18 cellular contexts compared by ENCODE assay signal in genomic region chr12:108060910-108061309, GRCh38.
A peak's percentile ranks its signal among the peaks of the same experiment; 100 is the strongest.
DNase-seq lines count a peak whose midpoint lies in the region; ATAC-seq, FAIRE-seq and TF ChIP-seq lines count a peak whose summit lies in the region.
"Had no signal": no experiment of that assay in that cellular context is flagged by ENCODE, and none has a peak within 500 bp of the region (broad histone marks: within the 10 kb centered on the region; RNA-seq: fewer than 3 reads in every experiment).

No MANE protein-coding gene starts in this region.

- no peaks in the 10 kb centered on the region for H3K9me3 ChIP-seq in GM12878 (replicated peaks; ENCODE audit: control insufficient read depth, insufficient read depth, low read length)
- no peaks in the 10 kb centered on the region for H3K9me3 ChIP-seq in MM.1S (replicated peaks; ENCODE audit: insufficient read depth, low read length)

- no peak overlapping the region for H3K4me3 Mint-ChIP-seq in stimulated activated effector memory CD8-positive, alpha-beta T cell treated with anti-CD3 and anti-CD28 coated beads, Interleukin-12 subunit alpha, Interleukin-12 subunit beta, amount 100 ng/mL, for 72 hours
- H3K4me3 Mint-ChIP-seq: CD4-positive, alpha-beta memory T cell; GM23338; H9 had no signal

- H3K4me3 ChIP-seq in GM12878 (no peak overlapping the region), MM.1S (ENCODE audit: low read length) (no peak overlapping the region)
- H3K4me3 ChIP-seq: GM23338 had no signal

- RAD21 ChIA-PET in GM12878 (lab: Charles Lee; ENCODE audit: unreplicated experiment) = interaction anchor here (0.7 kb wide), 1 partner anchor 385 kb away, joined by 3 read pairs; no protein-coding TSS in a partner anchor

- no peak for TF ChIP-seq EP300 in GM12878 (IDR thresholded peaks at IDR 0.05; ENCODE audit: borderline replicate concordance in 1 of 2, control insufficient read depth in 1 of 2, low read depth in 2 of 2, low read length in 2 of 2)

- no peaks in the 10 kb centered on the region for H3F3A ChIP-seq in MM.1S (ENCODE audit: insufficient read depth, low read length)

- peaks cover 0 to 2% of the 10 kb centered on the region in 2 experiments; a peak in 3 of 4 replicates for H3K27me3 ChIP-seq in GM12878 (replicated peaks in 1 of 2; ENCODE audit: control insufficient read depth in 2 of 2, insufficient read depth in 2 of 2, low read length in 1 of 2)
- H3K27me3 ChIP-seq in MM.1S (replicated peaks; ENCODE audit: insufficient read depth, low read length) = no peaks in the 10 kb centered on the region

- H3K27ac ChIP-seq in GM12878 (ENCODE audit: control insufficient read depth, insufficient read depth) (no peak overlapping the region), MM.1S (ENCODE audit: low read length) (no peak overlapping the region)

- H3K4me1 Mint-ChIP-seq in stimulated activated effector memory CD8-positive, alpha-beta T cell treated with anti-CD3 and anti-CD28 coated beads, Interleukin-12 subunit alpha, Interleukin-12 subunit beta, amount 100 ng/mL, for 72 hours = peaks cover 6% of the 10 kb centered on the region
- H3K4me1 Mint-ChIP-seq: GM23338 had no signal

- no peak for TF ChIP-seq POLR2A in GM12878 (IDR thresholded peaks at IDR 0.05; ENCODE audit: low read depth, low read length)

- no TSS peak for BruUV-seq in GM12878 (replicated peaks; lab: Mats Ljungman, UMichigan)

- FAIRE-seq in GM12878 (lab: Jason Lieb, UNC) = no peak
- FAIRE-seq: G401.6, GM12891, GM19239 had no signal

- H2AFZ ChIP-seq in GM12878 (ENCODE audit: control insufficient read depth, low read depth, low read length) (no peak overlapping the region), MM.1S (ENCODE audit: low read length) (no peak overlapping the region)
- H2AFZ ChIP-seq: GM23338 had no signal

- H3K36me3 ChIP-seq in GM12878 (ENCODE audit: control insufficient read depth in 2 of 2, insufficient read depth in 2 of 2, low read length in 1 of 2) = no peaks in the 10 kb centered on the region
- no peaks in the 10 kb centered on the region for H3K36me3 ChIP-seq in MM.1S (replicated peaks; ENCODE audit: insufficient read depth, low read length)

- no peaks in the 10 kb centered on the region; the same call in 1 of the 2 replicates for H3K4me1 ChIP-seq in GM12878 (ENCODE audit: control insufficient read depth, insufficient read depth, low read length)
- no peaks in the 10 kb centered on the region for H3K4me1 ChIP-seq in MM.1S (ENCODE audit: low read length)

- no peaks in the 10 kb centered on the region for H3K9me3 Mint-ChIP-seq in stimulated activated effector memory CD8-positive, alpha-beta T cell treated with anti-CD3 and anti-CD28 coated beads, Interleukin-12 subunit alpha, Interleukin-12 subunit beta, amount 100 ng/mL, for 72 hours
- H3K9me3 Mint-ChIP-seq: GM23338, H9 had no signal

- CTCF ChIA-PET in GM12878 (lab: Yijun Ruan, JAX) = interaction anchor here (0.7 kb wide), 1 partner anchor 261 kb away, joined by 3 read pairs; no protein-coding TSS in a partner anchor

- TF ChIP-seq RAD21 in GM12878 (IDR thresholded peaks at IDR 0.05; ENCODE audit: insufficient read depth, low read depth, low read length) = no peak

- in situ Hi-C loops in GM13977 (cut with MboI; ENCODE audit: low pct_unique_long_range_greater_than_20kb, low sequenced_read_pairs, unreplicated experiment) = no loop called here
- in situ Hi-C loops in GM12878 (cut with MboI) = no loop called here

- peak; percentile 12 for DNase-seq in GM13977 (ENCODE audit: low spot score)
- no peak for DNase-seq in GM12878 (ENCODE audit: low read depth, low spot score)
- DNase-seq in stimulated activated effector memory CD8-positive, alpha-beta T cell treated with anti-CD3 and anti-CD28 coated beads, Interleukin-12 subunit alpha, Interleukin-12 subunit beta, amount 100 ng/mL, for 72 hours (ENCODE audit: low spot score in 2 of 2) = no peak
- no peak for DNase-seq in MM.1S
- DNase-seq: C1 segment of cervical spinal cord; Calu3; CD4-positive, alpha-beta memory T cell; COR-L47; DMS53; DMS79 treated with DMSO at 0.1 percent for 48 hours; H9 had no signal

- H4K20me1 ChIP-seq in GM12878 (ENCODE audit: control insufficient read depth, insufficient read depth) = no peaks in the 10 kb centered on the region
- no peaks in the 10 kb centered on the region for H4K20me1 ChIP-seq in MM.1S (ENCODE audit: insufficient read depth, low read length)

- H3K79me2 ChIP-seq in GM12878 (ENCODE audit: control insufficient read depth, insufficient read depth, low read length) = no peaks in the 10 kb centered on the region
- no peaks in the 10 kb centered on the region for H3K79me2 ChIP-seq in MM.1S (ENCODE audit: low read length)

- H3K4me2 ChIP-seq in GM12878 (ENCODE audit: control insufficient read depth, insufficient read depth) = no peak overlapping the region
- no peak overlapping the region for H3K4me2 ChIP-seq in MM.1S (ENCODE audit: low read depth, low read length)
- H3K4me2 ChIP-seq: GM23338 had no signal

- ATAC-seq in GM12878 = peak; percentile 90
- peak; percentile 11 for ATAC-seq in stimulated activated effector memory CD8-positive, alpha-beta T cell treated with anti-CD3 and anti-CD28 coated beads, Interleukin-12 subunit alpha, Interleukin-12 subunit beta, amount 100 ng/mL, for 72 hours
- no peak for ATAC-seq in GM18519 (IDR thresholded peaks at IDR 0.05; ENCODE audit: low FRiP score, unreplicated experiment)
- no peak for ATAC-seq in HG02973 (IDR thresholded peaks at IDR 0.05; ENCODE audit: unreplicated experiment)
- ATAC-seq: GM23338, HCT116 had no signal

- 0% methylated on average over 1 of the region's 1 CpG for WGBS in GM12878 (ENCODE audit: insufficient coverage, insufficient replicate concordance, low lambda C conversion rate, missing lambda C conversion rate)

- no peaks in the 10 kb centered on the region for H3K9me2 ChIP-seq in MM.1S (replicated peaks; ENCODE audit: insufficient read depth, low read length)

- TF ChIP-seq CTCF in GM13977 (IDR thresholded peaks at IDR 0.05; ENCODE audit: extremely low read depth, insufficient read depth, missing control alignments) = no peak
- TF ChIP-seq CTCF in GM12878 (IDR thresholded peaks at IDR 0.05 in 2 of 3, conservative IDR thresholded peaks at IDR 0.05 in 1 of 3; ENCODE audit: control insufficient read depth in 2 of 3, extremely low read depth in 1 of 3, insufficient read depth in 1 of 3, low read depth in 3 of 3, low read length in 3 of 3) = no peak
- no peak for TF ChIP-seq CTCF in MM.1S (IDR thresholded peaks at IDR 0.05; ENCODE audit: low read length)

- H3K27ac Mint-ChIP-seq in stimulated activated effector memory CD8-positive, alpha-beta T cell treated with anti-CD3 and anti-CD28 coated beads, Interleukin-12 subunit alpha, Interleukin-12 subunit beta, amount 100 ng/mL, for 72 hours = no peak overlapping the region
- H3K27ac Mint-ChIP-seq: CD4-positive, alpha-beta memory T cell; GM23338; H9 had no signal

- no peaks in the 10 kb centered on the region for H3K36me3 Mint-ChIP-seq in stimulated activated effector memory CD8-positive, alpha-beta T cell treated with anti-CD3 and anti-CD28 coated beads, Interleukin-12 subunit alpha, Interleukin-12 subunit beta, amount 100 ng/mL, for 72 hours
- H3K36me3 Mint-ChIP-seq: CD4-positive, alpha-beta memory T cell had no signal

- POLR2A ChIA-PET in GM12878 (lab: Charles Lee) = no interaction called here

- SMC1A ChIA-PET in GM12878 (lab: Charles Lee; ENCODE audit: uncharacterized antibody, unreplicated experiment) = no interaction called here

- intact Hi-C loops in GM12878 (cut with micrococcal nuclease; ENCODE audit: unreplicated experiment) = no loop called here

- H3K9ac ChIP-seq in GM12878 (ENCODE audit: control insufficient read depth, insufficient read depth, low read length) (no peak overlapping the region), MM.1S (ENCODE audit: low read length) (no peak overlapping the region)

TF ChIP-seq in GM12878, 131 proteins besides CTCF, POLR2A, EP300 and RAD21 (continues in another document):
- no peak for TF ChIP-seq NR2C2 (IDR thresholded peaks at IDR 0.05; ENCODE audit: borderline replicate concordance, control insufficient read depth, insufficient read length, low read depth)
- TF ChIP-seq HDAC6 (IDR thresholded peaks at IDR 0.05; ENCODE audit: unreplicated experiment) = no peak
- TF ChIP-seq YY1 (IDR thresholded peaks at IDR 0.05; ENCODE audit: low read depth, low read length) = no peak
- TF ChIP-seq, protein P1, sequence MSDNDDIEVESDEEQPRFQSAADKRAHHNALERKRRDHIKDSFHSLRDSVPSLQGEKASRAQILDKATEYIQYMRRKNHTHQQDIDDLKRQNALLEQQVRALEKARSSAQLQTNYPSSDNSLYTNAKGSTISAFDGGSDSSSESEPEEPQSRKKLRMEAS (IDR thresholded peaks at IDR 0.05; ENCODE audit: low read depth, low read length) = no peak
- no peak for TF ChIP-seq DPF2 (IDR thresholded peaks at IDR 0.05)
- TF ChIP-seq SREBF1 (IDR thresholded peaks at IDR 0.05; ENCODE audit: low read length) = no peak
- TF ChIP-seq SIX5 (IDR thresholded peaks at IDR 0.05; ENCODE audit: low read depth, low read length, severe bottlenecking) = no peak
- TF ChIP-seq, protein P2, sequence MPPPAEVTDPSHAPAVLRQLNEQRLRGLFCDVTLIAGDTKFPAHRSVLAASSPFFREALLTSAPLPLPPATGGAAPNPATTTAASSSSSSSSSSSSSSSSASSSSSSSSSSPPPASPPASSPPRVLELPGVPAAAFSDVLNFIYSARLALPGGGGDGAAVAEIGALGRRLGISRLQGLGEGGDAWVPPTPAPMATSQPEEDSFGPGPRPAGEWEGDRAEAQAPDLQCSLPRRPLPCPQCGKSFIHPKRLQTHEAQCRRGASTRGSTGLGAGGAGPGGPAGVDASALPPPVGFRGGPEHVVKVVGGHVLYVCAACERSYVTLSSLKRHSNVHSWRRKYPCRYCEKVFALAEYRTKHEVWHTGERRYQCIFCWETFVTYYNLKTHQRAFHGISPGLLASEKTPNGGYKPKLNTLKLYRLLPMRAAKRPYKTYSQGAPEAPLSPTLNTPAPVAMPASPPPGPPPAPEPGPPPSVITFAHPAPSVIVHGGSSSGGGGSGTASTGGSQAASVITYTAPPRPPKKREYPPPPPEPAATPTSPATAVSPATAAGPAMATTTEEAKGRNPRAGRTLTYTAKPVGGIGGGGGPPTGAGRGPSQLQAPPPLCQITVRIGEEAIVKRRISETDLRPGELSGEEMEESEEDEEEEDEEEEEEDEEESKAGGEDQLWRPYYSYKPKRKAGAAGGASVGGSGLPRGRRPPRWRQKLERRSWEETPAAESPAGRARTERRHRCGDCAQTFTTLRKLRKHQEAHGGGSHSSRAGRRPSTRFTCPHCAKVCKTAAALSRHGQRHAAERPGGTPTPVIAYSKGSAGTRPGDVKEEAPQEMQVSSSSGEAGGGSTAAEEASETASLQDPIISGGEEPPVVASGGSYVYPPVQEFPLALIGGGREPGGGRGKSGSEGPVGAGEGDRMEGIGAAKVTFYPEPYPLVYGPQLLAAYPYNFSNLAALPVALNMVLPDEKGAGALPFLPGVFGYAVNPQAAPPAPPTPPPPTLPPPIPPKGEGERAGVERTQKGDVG (CRISPR knock-in tag; IDR thresholded peaks at IDR 0.05) = no peak
- no peak for TF ChIP-seq POLR2AphosphoS2 (IDR thresholded peaks at IDR 0.05; ENCODE audit: low read depth, low read length)
- TF ChIP-seq SRF (IDR thresholded peaks at IDR 0.05; ENCODE audit: low read depth in 2 of 2, low read length in 2 of 2) = no peak
- TF ChIP-seq ATF7 (IDR thresholded peaks at IDR 0.05; ENCODE audit: low read depth) = no peak
- TF ChIP-seq CBX5 (IDR thresholded peaks at IDR 0.05; ENCODE audit: low read depth) = no peak

Comparison
In these comparisons a context has a peak if more than half of its experiments do, and no peak if none do; other contexts are left out.
1. ATAC-seq: peak in GM12878 (single experiment) and stimulated activated effector memory CD8-positive, alpha-beta T cell treated with anti-CD3 and anti-CD28 coated beads, Interleukin-12 subunit alpha, Interleukin-12 subunit beta, amount 100 ng/mL, for 72 hours (single experiment); none in GM18519 (single experiment) and HG02973 (single experiment).